In genomic region chr13:82993417-82993816, GRCh38 we compare ENCODE assay signal across 1 cellular context.
TF ChIP-seq lines count a peak whose summit lies in the region.

No MANE protein-coding gene starts in this region.

TF ChIP-seq in WTC11, 78 proteins besides CTCF, POLR2A, EP300 and RAD21:
- TF ChIP-seq AR (CRISPR knock-in tag; IDR thresholded peaks at IDR 0.05), result no peak
- no peak for TF ChIP-seq AFF4 (CRISPR knock-in tag; IDR thresholded peaks at IDR 0.05; ENCODE audit: borderline replicate concordance)
- no peak for TF ChIP-seq ZNF232 (CRISPR knock-in tag; IDR thresholded peaks at IDR 0.05)
- TF ChIP-seq ZSCAN18 (CRISPR knock-in tag; IDR thresholded peaks at IDR 0.05), result no peak
- TF ChIP-seq ERG (CRISPR knock-in tag; IDR thresholded peaks at IDR 0.05), result no peak
- TF ChIP-seq NFE2L1 (CRISPR knock-in tag; IDR thresholded peaks at IDR 0.05), result no peak
- no peak for TF ChIP-seq ZNF317 (CRISPR knock-in tag; IDR thresholded peaks at IDR 0.05; ENCODE audit: borderline replicate concordance, low read depth)
- no peak for TF ChIP-seq FOXJ3 (CRISPR knock-in tag; IDR thresholded peaks at IDR 0.05; ENCODE audit: borderline replicate concordance)
